In the genomic region with DNA sequence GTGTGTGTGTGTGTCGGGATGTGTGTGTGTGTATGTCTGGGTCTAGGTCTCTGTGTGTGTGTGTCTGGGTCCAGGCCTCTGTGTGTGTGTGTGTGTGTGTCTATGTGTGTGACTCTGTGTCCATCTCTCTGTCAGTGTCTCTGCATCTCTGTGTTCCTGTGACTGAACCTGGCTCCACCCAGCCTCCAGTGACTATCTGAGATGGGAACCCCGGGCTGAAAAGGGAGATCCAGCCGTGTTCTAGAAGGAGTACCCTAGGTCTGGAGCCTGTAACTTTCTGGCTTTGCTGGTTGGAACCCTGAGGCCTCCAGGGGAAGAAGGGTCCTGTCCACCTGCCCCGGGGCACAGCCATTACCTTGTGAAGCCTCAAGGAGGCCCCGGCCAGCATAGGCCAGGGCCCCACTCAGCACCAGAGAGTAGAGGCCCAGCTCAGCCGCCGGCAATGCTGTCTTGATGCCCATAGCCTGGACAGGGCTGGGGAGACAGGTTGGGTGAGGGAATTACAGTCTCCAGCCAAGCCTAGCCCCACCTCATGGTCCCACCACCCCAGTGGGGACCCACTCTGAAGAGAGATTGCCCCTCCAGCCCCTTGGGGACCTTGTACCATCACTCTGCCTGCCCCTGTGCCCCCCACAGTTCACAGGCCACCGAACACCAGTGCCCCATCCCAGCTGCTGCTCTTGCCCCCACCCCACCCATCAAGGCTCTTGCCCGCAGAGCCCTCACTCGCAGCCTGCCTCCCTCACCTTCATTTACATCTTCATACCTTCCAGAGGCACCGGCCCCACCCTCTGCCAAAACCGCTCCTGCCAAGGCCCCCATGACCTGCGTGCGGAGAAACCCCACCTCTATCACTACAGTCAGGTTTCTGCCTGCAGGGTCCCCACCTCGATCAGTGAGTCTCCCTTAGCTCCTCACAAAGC, we compare ENCODE assay signal across 21 cellular contexts. TPM values are rescaled to one million over a fixed set of nuclear protein-coding genes. Genes with fewer than 3 reads are reported as not detected.
DNase-seq lines count a peak whose midpoint lies in the region; ATAC-seq, FAIRE-seq and TF ChIP-seq lines count a peak whose summit lies in the region.
"Had no signal": no experiment of that assay in that cellular context is flagged by ENCODE, and none has a peak within 500 bp of the region (broad histone marks: within the 10 kb centered on the region; RNA-seq: fewer than 3 reads in every experiment).

No MANE protein-coding gene starts in this region.

- H3K27ac Mint-ChIP-seq in WTC11 = no peak overlapping the region
- H3K27ac Mint-ChIP-seq: activated naive CD4-positive, alpha-beta T cell treated with anti-CD3 and anti-CD28 coated beads, Interleukin-2, amount 50 U/mL, for 24 hours; activated T-cell treated with anti-CD3 and anti-CD28 coated beads, Interleukin-2, amount 50 U/mL, for 24 hours; CD8-positive, alpha-beta T cell had no signal

- no peaks in the 10 kb centered on the region for H3K9me3 ChIP-seq in right atrium auricular region
- H3K9me3 ChIP-seq in psoas muscle = no peaks in the 10 kb centered on the region
- H3K9me3 ChIP-seq: ovary had no signal

- no peaks in the 10 kb centered on the region for H3K9me3 Mint-ChIP-seq in WTC11
- H3K9me3 Mint-ChIP-seq: activated naive CD4-positive, alpha-beta T cell treated with anti-CD3 and anti-CD28 coated beads, Interleukin-2, amount 50 U/mL, for 24 hours; activated T-cell treated with anti-CD3 and anti-CD28 coated beads, Interleukin-2, amount 50 U/mL, for 24 hours; CD8-positive, alpha-beta T cell had no signal

- POLR2A ChIA-PET in WTC11 (lab: Charles Lee) = no interaction called here

- H3K27me3 ChIP-seq in right atrium auricular region (no peaks in the 10 kb centered on the region), psoas muscle (ENCODE audit: insufficient read depth in 3 of 3, low read length in 2 of 3) (no peaks in the 10 kb centered on the region)
- H3K27me3 ChIP-seq: ovary had no signal

- intact Hi-C loops in psoas muscle (cut with DNase I) = loop anchor here in 1 of 2 donors (2.0 kb wide), 1 partner anchor 16 kb away; a partner anchor contains a TSS

- H3K4me1 ChIP-seq in right atrium auricular region (peaks cover 0 to 58% of the 10 kb centered on the region in 2 donors), psoas muscle (peaks cover 51% of the 10 kb centered on the region)

- no peak overlapping the region for H3K4me3 Mint-ChIP-seq in WTC11
- H3K4me3 Mint-ChIP-seq: activated naive CD4-positive, alpha-beta T cell treated with anti-CD3 and anti-CD28 coated beads, Interleukin-2, amount 50 U/mL, for 24 hours; activated T-cell treated with anti-CD3 and anti-CD28 coated beads, Interleukin-2, amount 50 U/mL, for 24 hours; CD8-positive, alpha-beta T cell; naive B cell had no signal

- no peak for FAIRE-seq in GM12892 (lab: Jason Lieb, UNC)
- FAIRE-seq: endothelial cell of umbilical vein, H54 had no signal

- H3K36me3 Mint-ChIP-seq in WTC11 = no peaks in the 10 kb centered on the region
- H3K36me3 Mint-ChIP-seq: activated naive CD4-positive, alpha-beta T cell treated with anti-CD3 and anti-CD28 coated beads, Interleukin-2, amount 50 U/mL, for 24 hours; CD8-positive, alpha-beta T cell; naive B cell had no signal

- H3K36me3 ChIP-seq in right atrium auricular region = peaks cover 17% of the 10 kb centered on the region
- peaks cover 0 to 10% of the 10 kb centered on the region in 2 donors for H3K36me3 ChIP-seq in psoas muscle (ENCODE audit: insufficient read depth in 1 of 2, low read depth in 1 of 2)
- H3K36me3 ChIP-seq: ovary, WERI-Rb-1 had no signal

- H3K4me1 Mint-ChIP-seq in WTC11 = peaks cover 8% of the 10 kb centered on the region
- H3K4me1 Mint-ChIP-seq: activated naive CD4-positive, alpha-beta T cell treated with anti-CD3 and anti-CD28 coated beads, Interleukin-2, amount 50 U/mL, for 24 hours had no signal

- H3K27ac ChIP-seq in right atrium auricular region = peak overlapping the region; percentile 92 to 98
- H3K27ac ChIP-seq in psoas muscle = peak overlapping the region; percentile 100
- H3K27ac ChIP-seq: ovary had no signal

- H3K4me3 ChIP-seq in right atrium auricular region (peak overlapping the region; percentile 48 to 63), psoas muscle (peak overlapping the region; percentile 67)
- H3K4me3 ChIP-seq: ovary had no signal

- ATAC-seq in WTC11 (no peak), psoas muscle (peak in 2 of 4 donors; percentile 11 to 21), GM19397 (IDR thresholded peaks at IDR 0.05; ENCODE audit: unreplicated experiment) (no peak)

- TF ChIP-seq CTCF in WTC11 (IDR thresholded peaks at IDR 0.05) = no peak
- TF ChIP-seq CTCF in right atrium auricular region (IDR thresholded peaks at IDR 0.05) = no peak
- TF ChIP-seq CTCF in psoas muscle (IDR thresholded peaks at IDR 0.05) = no peak

- DNase-seq in GM12892 (ENCODE audit: insufficient read length) (peak; percentile 13), WTC11 (ENCODE audit: low spot score) (no peak), right atrium auricular region (ENCODE audit: low spot score) (peak; percentile 46), psoas muscle (peak in 1 of 2 donors; percentile 59), NCI-H748 (lab: John Stamatoyannopoulos, UW; ENCODE audit: unreplicated experiment) (no peak), NCI-H146 treated with DMSO at 0.1 percent for 48 hours (lab: John Stamatoyannopoulos, UW; ENCODE audit: unreplicated experiment) (no peak)
- DNase-seq: cortex of kidney, NCI-H1048, NCI-H1930, WERI-Rb-1 had no signal

- CTCF ChIA-PET in WTC11 (lab: Charles Lee) = interaction anchor here (0.6 to 2.5 kb wide), 8 partner anchors 11 to 164 kb away, joined by 3 to 13 read pairs (median 4); no protein-coding TSS in a partner anchor

- H3K27me3 Mint-ChIP-seq in WTC11 (ENCODE audit: low read depth) = no peaks in the 10 kb centered on the region
- H3K27me3 Mint-ChIP-seq: activated naive CD4-positive, alpha-beta T cell treated with anti-CD3 and anti-CD28 coated beads, Interleukin-2, amount 50 U/mL, for 24 hours had no signal

- WGBS in psoas muscle, 3 donors = 39 to 50% (median 42%) methylated on average over 12 to 15 of the region's 15 CpGs

- TF ChIP-seq POLR2A in GM12892 (IDR thresholded peaks at IDR 0.05; ENCODE audit: low read depth, low read length) = no peak

TF ChIP-seq in WTC11, 78 proteins besides CTCF, POLR2A, EP300 and RAD21:
- TF ChIP-seq, protein P1, sequence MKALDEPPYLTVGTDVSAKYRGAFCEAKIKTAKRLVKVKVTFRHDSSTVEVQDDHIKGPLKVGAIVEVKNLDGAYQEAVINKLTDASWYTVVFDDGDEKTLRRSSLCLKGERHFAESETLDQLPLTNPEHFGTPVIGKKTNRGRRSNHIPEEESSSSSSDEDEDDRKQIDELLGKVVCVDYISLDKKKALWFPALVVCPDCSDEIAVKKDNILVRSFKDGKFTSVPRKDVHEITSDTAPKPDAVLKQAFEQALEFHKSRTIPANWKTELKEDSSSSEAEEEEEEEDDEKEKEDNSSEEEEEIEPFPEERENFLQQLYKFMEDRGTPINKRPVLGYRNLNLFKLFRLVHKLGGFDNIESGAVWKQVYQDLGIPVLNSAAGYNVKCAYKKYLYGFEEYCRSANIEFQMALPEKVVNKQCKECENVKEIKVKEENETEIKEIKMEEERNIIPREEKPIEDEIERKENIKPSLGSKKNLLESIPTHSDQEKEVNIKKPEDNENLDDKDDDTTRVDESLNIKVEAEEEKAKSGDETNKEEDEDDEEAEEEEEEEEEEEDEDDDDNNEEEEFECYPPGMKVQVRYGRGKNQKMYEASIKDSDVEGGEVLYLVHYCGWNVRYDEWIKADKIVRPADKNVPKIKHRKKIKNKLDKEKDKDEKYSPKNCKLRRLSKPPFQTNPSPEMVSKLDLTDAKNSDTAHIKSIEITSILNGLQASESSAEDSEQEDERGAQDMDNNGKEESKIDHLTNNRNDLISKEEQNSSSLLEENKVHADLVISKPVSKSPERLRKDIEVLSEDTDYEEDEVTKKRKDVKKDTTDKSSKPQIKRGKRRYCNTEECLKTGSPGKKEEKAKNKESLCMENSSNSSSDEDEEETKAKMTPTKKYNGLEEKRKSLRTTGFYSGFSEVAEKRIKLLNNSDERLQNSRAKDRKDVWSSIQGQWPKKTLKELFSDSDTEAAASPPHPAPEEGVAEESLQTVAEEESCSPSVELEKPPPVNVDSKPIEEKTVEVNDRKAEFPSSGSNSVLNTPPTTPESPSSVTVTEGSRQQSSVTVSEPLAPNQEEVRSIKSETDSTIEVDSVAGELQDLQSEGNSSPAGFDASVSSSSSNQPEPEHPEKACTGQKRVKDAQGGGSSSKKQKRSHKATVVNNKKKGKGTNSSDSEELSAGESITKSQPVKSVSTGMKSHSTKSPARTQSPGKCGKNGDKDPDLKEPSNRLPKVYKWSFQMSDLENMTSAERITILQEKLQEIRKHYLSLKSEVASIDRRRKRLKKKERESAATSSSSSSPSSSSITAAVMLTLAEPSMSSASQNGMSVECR (CRISPR knock-in tag; IDR thresholded peaks at IDR 0.05; ENCODE audit: borderline replicate concordance) = 0 out of 2 replicates have a peak, but pooled peaks have one; percentile 2
- no peak for TF ChIP-seq TEAD4 (CRISPR knock-in tag; IDR thresholded peaks at IDR 0.05)

RNA-seq across cellular contexts. Expression of a gene that starts 2.0 kb away (rescaled TPM):
- polyA plus RNA-seq in GM12892 (2012; ENCODE audit: missing spikeins) = not detected
- total RNA-seq in WTC11 (2021) (0.21 to 0.92 TPM (median 0.60 TPM) in 3 replicates), right atrium auricular region (100 to 1,000 TPM; 444 to 908 TPM), psoas muscle (100 to 1,000 TPM; 157 to 276 (median 212) TPM)
- 100 to 1,000 TPM in 1 of 3 donors, 10 to 100 TPM in 2; 37.0 to 188 (median 50.4) TPM for polyA plus RNA-seq in psoas muscle
- total RNA-seq: CD8-positive, alpha-beta T cell; endothelial cell of umbilical vein; HT1080; SK-MEL-5; T-helper 2 cell treated with Interferon-gamma antibody and Interleukin-4, amounts not matched to agents 100 ng/mL and 5 ng/mL, for 36 hours had no signal
- polyA plus RNA-seq: endothelial cell of umbilical vein had no signal

RNA-seq across cellular contexts. Expression of a gene that starts 15.3 kb away (rescaled TPM):
- polyA plus RNA-seq in GM12892 (2012; ENCODE audit: missing spikeins) = not detected
- not detected in 3 replicates for total RNA-seq in WTC11 (2021)
- under 1 TPM; 0.15 to 0.63 TPM for total RNA-seq in right atrium auricular region
- 100 to 1,000 TPM; 241 to 923 (median 381) TPM for total RNA-seq in psoas muscle
- 100 to 1,000 TPM; 306 to 822 (median 392) TPM for polyA plus RNA-seq in psoas muscle
- total RNA-seq: CD8-positive, alpha-beta T cell; endothelial cell of umbilical vein; HT1080; ovary; SK-MEL-5; T-helper 2 cell treated with Interferon-gamma antibody and Interleukin-4, amounts not matched to agents 100 ng/mL and 5 ng/mL, for 36 hours had no signal
- polyA plus RNA-seq: endothelial cell of umbilical vein, ovary had no signal

RNA-seq across cellular contexts. Expression of a gene that starts 47.1 kb away (rescaled TPM):
- 0.11 TPM for polyA plus RNA-seq in GM12892 (2012; ENCODE audit: missing spikeins)
- total RNA-seq in WTC11 (2021) = 5.2 to 5.9 TPM (median 5.6 TPM) in 3 replicates
- total RNA-seq in right atrium auricular region = 100 to 1,000 TPM in 1 of 2 donors, 10 to 100 TPM in 1; 92.4 to 129 TPM
- total RNA-seq in psoas muscle = 100 to 1,000 TPM in 2 of 4 donors, 10 to 100 TPM in 2; 87.2 to 151 (median 110) TPM
- 10 to 100 TPM; 41.6 to 90.3 (median 72.6) TPM for polyA plus RNA-seq in psoas muscle

Comparison
In these comparisons a context has a peak if more than half of its experiments do, and no peak if none do; other contexts are left out.
1. DNase-seq: peak in GM12892 (single experiment) and right atrium auricular region (single experiment); none in WTC11 (single experiment), NCI-H748 (single experiment) and NCI-H146 treated with DMSO at 0.1 percent for 48 hours (single experiment).
2. RNA of a gene that starts 2.0 kb away (total RNA-seq): 444 to 908 TPM in right atrium auricular region and 157 to 276 TPM in psoas muscle; 0.21 to 0.92 TPM in WTC11; every median in the first group is over 10 times any median in the second.
3. RNA of a gene that starts 15.3 kb away (total RNA-seq): 241 to 923 TPM in psoas muscle; 0.15 to 0.63 TPM in right atrium auricular region and not detected in WTC11; every median in the first group is over 100 times any median in the second.
4. RNA of a gene that starts 47.1 kb away (total RNA-seq): 92.4 to 129 TPM in right atrium auricular region and 87.2 to 151 TPM in psoas muscle; 5.2 to 5.9 TPM in WTC11; every median in the first group is over 10 times any median in the second.